In the genomic region with DNA sequence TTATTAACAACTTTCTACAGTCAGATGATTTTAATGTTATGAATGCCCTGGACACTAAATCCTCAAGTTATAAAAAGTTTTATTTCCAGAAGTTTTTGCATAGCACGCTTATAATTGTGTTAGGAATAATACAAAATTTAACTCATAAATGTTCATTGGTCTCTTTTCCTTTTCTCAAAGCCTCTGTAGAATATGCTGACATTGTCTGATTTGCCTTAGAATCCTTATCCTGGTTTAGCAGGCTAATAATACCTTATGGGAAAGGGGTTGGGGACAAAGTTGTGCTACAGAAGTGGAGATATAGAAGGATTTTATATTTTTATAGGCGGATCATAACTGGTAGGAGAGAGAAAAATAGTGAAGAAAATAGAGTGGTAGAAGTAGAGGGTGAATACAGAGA, we compare ENCODE assay signal across 33 cellular contexts.
DNase-seq lines count a peak whose midpoint lies in the region; ATAC-seq, FAIRE-seq and TF ChIP-seq lines count a peak whose summit lies in the region.
"Had no signal": no experiment of that assay in that cellular context is flagged by ENCODE, and none has a peak within 500 bp of the region (broad histone marks: within the 10 kb centered on the region; RNA-seq: fewer than 3 reads in every experiment).

No MANE protein-coding gene starts in this region.

- no peaks in the 10 kb centered on the region for H3K27me3 ChIP-seq in HepG2 (ENCODE audit: control insufficient read depth in 1 of 2, insufficient read depth in 2 of 2, low read length in 2 of 2)
- no peaks in the 10 kb centered on the region for H3K27me3 ChIP-seq in right lobe of liver
- no peaks in the 10 kb centered on the region for H3K27me3 ChIP-seq in IMR-90 (ENCODE audit: control insufficient read depth, insufficient read depth, low read length)
- H3K27me3 ChIP-seq: BE2C; BLaER1; BLaER1 treated with 17β-estradiol and CSF1 and Interleukin-3, amounts not matched to agents 10 nM and 100 nM had no signal

- no peak overlapping the region for H2AK5ac ChIP-seq in IMR-90 (ENCODE audit: low read depth, low read length)

- H3K4me1 Mint-ChIP-seq in glutamatergic neuron (ENCODE audit: low read depth, unreplicated experiment), result no peaks in the 10 kb centered on the region
- H3K4me1 Mint-ChIP-seq: B cell; CD14-positive monocyte; CD4-positive, alpha-beta memory T cell; CD8-positive, alpha-beta memory T cell had no signal

- H3K27me3 Mint-ChIP-seq in glutamatergic neuron (ENCODE audit: unreplicated experiment), result no peaks in the 10 kb centered on the region
- H3K27me3 Mint-ChIP-seq: B cell; CD4-positive, alpha-beta memory T cell; CD4-positive, alpha-beta T cell; CD4-positive, CD25-positive, alpha-beta regulatory T cell; CD8-positive, alpha-beta memory T cell had no signal

- no peaks in the 10 kb centered on the region for H3K9me3 Mint-ChIP-seq in glutamatergic neuron (ENCODE audit: unreplicated experiment)

- H3K27ac ChIP-seq in HepG2 (ENCODE audit: extremely low read length, insufficient read depth, low read length) (no peak overlapping the region), right lobe of liver (no peak overlapping the region), IMR-90 (ENCODE audit: insufficient read depth, low read length) (no peak overlapping the region)
- H3K27ac ChIP-seq: 22Rv1; A549; BLaER1; BLaER1 treated with 17β-estradiol and CSF1 and Interleukin-3, amounts not matched to agents 10 nM and 100 nM; C4-2B had no signal

- in situ Hi-C loops in HepG2 (cut with HindIII; ENCODE audit: extremely low pct_ligation_motif_present, low pct_unique_long_range_greater_than_20kb), result no loop called here
- in situ Hi-C loops in IMR-90 (cut with MboI; ENCODE audit: low sequenced_read_pairs), result no loop called here

- no TSS peak for BruUV-seq in HepG2 (replicated peaks; lab: Mats Ljungman, UMichigan)
- no TSS peak for BruUV-seq in IMR-90 (replicated peaks; lab: Mats Ljungman, UMichigan)

- H2BK20ac ChIP-seq in IMR-90 (ENCODE audit: low read depth, low read length), result no peak overlapping the region

- no peak overlapping the region for H4K5ac ChIP-seq in IMR-90 (ENCODE audit: low read depth, low read length)

- H3K14ac ChIP-seq in IMR-90 (replicated peaks; ENCODE audit: low read depth, low read length), result no peak overlapping the region

- H3K4me1 ChIP-seq in HepG2 (ENCODE audit: insufficient read depth, low read length) (no peaks in the 10 kb centered on the region), right lobe of liver (no peaks in the 10 kb centered on the region), IMR-90 (ENCODE audit: control insufficient read depth, insufficient read depth, low read length) (no peaks in the 10 kb centered on the region)
- H3K4me1 ChIP-seq: A549, BE2C, BLaER1, Caco-2 had no signal

- POLR2A ChIA-PET in HepG2 (lab: Yijun Ruan, JAX) (no interaction called here), IMR-90 (lab: Charles Lee; ENCODE audit: unreplicated experiment) (no interaction called here)

- H3K36me3 Mint-ChIP-seq in glutamatergic neuron (ENCODE audit: unreplicated experiment), result no peaks in the 10 kb centered on the region
- H3K36me3 Mint-ChIP-seq: CD14-positive monocyte; CD4-positive, alpha-beta memory T cell; CD4-positive, CD25-positive, alpha-beta regulatory T cell; CD8-positive, alpha-beta memory T cell; CD8-positive, alpha-beta T cell had no signal

- ATAC-seq in HepG2 (no peak), right lobe of liver (no peak), IMR-90 (ENCODE audit: low read depth) (no peak)
- ATAC-seq: A549; CD8-positive, alpha-beta T cell had no signal

- H3K4me3 ChIP-seq in HepG2 (replicated peaks in 1 of 3; ENCODE audit: insufficient read depth in 1 of 3, low read depth in 2 of 3, low read length in 3 of 3) (no peak overlapping the region), right lobe of liver (no peak overlapping the region), IMR-90 (ENCODE audit: insufficient read depth, low read depth, low read length) (no peak overlapping the region)
- H3K4me3 ChIP-seq: A549; BLaER1; BLaER1 treated with 17β-estradiol and CSF1 and Interleukin-3, amounts not matched to agents 10 nM and 100 nM had no signal

- no peak overlapping the region for H2BK15ac ChIP-seq in IMR-90 (ENCODE audit: low read depth, low read length)

- H3K9me1 ChIP-seq in IMR-90 (ENCODE audit: insufficient read depth, low read length), result no peaks in the 10 kb centered on the region

- no peak overlapping the region for H2BK120ac ChIP-seq in IMR-90 (ENCODE audit: low read depth, low read length)

- no peak for TF ChIP-seq CTCF in HepG2 (CRISPR knock-in tag; IDR thresholded peaks at IDR 0.05)
- TF ChIP-seq CTCF in right lobe of liver (IDR thresholded peaks at IDR 0.05), result no peak
- no peak for TF ChIP-seq CTCF in IMR-90 (conservative IDR thresholded peaks at IDR 0.05; ENCODE audit: low read depth, low read length)
- TF ChIP-seq CTCF in glutamatergic neuron (IDR thresholded peaks at IDR 0.05; ENCODE audit: partially characterized antibody, unreplicated experiment), result no peak

- TF ChIP-seq POLR2A in HepG2 (IDR thresholded peaks at IDR 0.05; ENCODE audit: insufficient read depth in 1 of 2, low read depth in 2 of 2, low read length in 2 of 2), result no peak
- no peak for TF ChIP-seq POLR2A in right lobe of liver (IDR thresholded peaks at IDR 0.05)
- TF ChIP-seq POLR2A in IMR-90 (IDR thresholded peaks at IDR 0.05; ENCODE audit: low read depth, low read length), result no peak

- H2AK9ac ChIP-seq in IMR-90 (replicated peaks; ENCODE audit: low read depth, low read length, poor library complexity), result no peak overlapping the region

- no peaks in the 10 kb centered on the region for H3K36me3 ChIP-seq in HepG2 (replicated peaks in 1 of 2; ENCODE audit: control insufficient read depth in 1 of 2, insufficient read depth in 2 of 2, low read length in 2 of 2)
- H3K36me3 ChIP-seq in right lobe of liver, result no peaks in the 10 kb centered on the region
- H3K36me3 ChIP-seq in IMR-90 (ENCODE audit: control insufficient read depth, insufficient read depth, low read length), result no peaks in the 10 kb centered on the region
- H3K36me3 ChIP-seq: BE2C; BLaER1; BLaER1 treated with 17β-estradiol and CSF1 and Interleukin-3, amounts not matched to agents 10 nM and 100 nM had no signal

- dilution Hi-C loops in IMR-90 (cut with HindIII; ENCODE audit: low sequenced_read_pairs, unreplicated experiment), result no loop called here

- no peak for DNase-seq in HepG2 (ENCODE audit: low spot score)
- DNase-seq in right lobe of liver, result no peak
- no peak for DNase-seq in IMR-90
- no peak for DNase-seq in glutamatergic neuron
- DNase-seq: 8988T; ACHN; AML-193; BE2C; C1 segment of cervical spinal cord; Caco-2; Calu3; CD4-positive, alpha-beta memory T cell; CD4-positive, alpha-beta T cell; CD4-positive, CD25-positive, alpha-beta regulatory T cell; CD8-positive, alpha-beta memory T cell; CD8-positive, alpha-beta T cell; COR-L47; DMS 273 treated with DMSO at 0.1 percent for 48 hours; DMS153; DMS53; DMS79; DMS79 treated with DMSO at 0.1 percent for 48 hours; DND-41; EL had no signal

- no peak overlapping the region for H3K23ac ChIP-seq in IMR-90 (ENCODE audit: low read depth, low read length)

- no peak overlapping the region for H4K8ac ChIP-seq in IMR-90 (ENCODE audit: low read depth in 2 of 2, low read length in 2 of 2)

- no peak overlapping the region for H3K4me3 Mint-ChIP-seq in glutamatergic neuron (ENCODE audit: unreplicated experiment)
- H3K4me3 Mint-ChIP-seq: B cell; CD14-positive monocyte; CD4-positive, alpha-beta memory T cell; CD4-positive, alpha-beta T cell; CD4-positive, CD25-positive, alpha-beta regulatory T cell; CD8-positive, alpha-beta memory T cell; CD8-positive, alpha-beta T cell had no signal

- no peak overlapping the region for H3K4ac ChIP-seq in IMR-90 (ENCODE audit: low read depth, low read length)

- no peak for FAIRE-seq in HepG2 (lab: Jason Lieb, UNC)
- FAIRE-seq: A204.1, A549, D721Med had no signal

- H3K79me2 ChIP-seq in HepG2 (ENCODE audit: insufficient read depth, low read length), result no peaks in the 10 kb centered on the region

- H4K91ac ChIP-seq in IMR-90 (ENCODE audit: insufficient read depth, low read depth, low read length), result no peak overlapping the region

- no peaks in the 10 kb centered on the region for H3K79me1 ChIP-seq in IMR-90 (ENCODE audit: low read depth in 1 of 2, low read length in 2 of 2)

- intact Hi-C loops in HepG2 (cut with micrococcal nuclease; ENCODE audit: unreplicated experiment), result no loop called here
- intact Hi-C loops in right lobe of liver (cut with DNase I), result no loop called here
- intact Hi-C loops in IMR-90 (cut with micrococcal nuclease), result no loop called here

- no peak for TF ChIP-seq RAD21 in HepG2 (CRISPR knock-in tag; IDR thresholded peaks at IDR 0.05)
- TF ChIP-seq RAD21 in IMR-90 (IDR thresholded peaks at IDR 0.05; ENCODE audit: low read length), result no peak

- CTCF ChIA-PET in HepG2 (lab: Yijun Ruan, JAX; ENCODE audit: low intra/inter-chr PET ratio, low total read pairs) (no interaction called here), IMR-90 (lab: Yijun Ruan, JAX) (no interaction called here)

- H3K9ac ChIP-seq in HepG2 (ENCODE audit: insufficient read depth, low read depth, low read length) (no peak overlapping the region), IMR-90 (ENCODE audit: low read depth, low read length) (no peak overlapping the region)
- H3K9ac ChIP-seq: BLaER1; BLaER1 treated with 17β-estradiol and CSF1 and Interleukin-3, amounts not matched to agents 10 nM and 100 nM had no signal

- no peak overlapping the region for H3K18ac ChIP-seq in IMR-90 (ENCODE audit: low read depth, low read length)

- no peak overlapping the region for H2BK5ac ChIP-seq in IMR-90 (ENCODE audit: low read depth, low read length, poor library complexity, severe bottlenecking)

- H2AFZ ChIP-seq in HepG2 (ENCODE audit: low read length) (no peak overlapping the region), IMR-90 (replicated peaks; ENCODE audit: low read length, poor library complexity) (no peak overlapping the region)

- 0% methylated on average over 2 of the region's 2 CpGs for WGBS in HepG2 (ENCODE audit: low lambda C conversion rate)
- 35% methylated on average over 2 of the region's 2 CpGs for WGBS in right lobe of liver (ENCODE audit: insufficient coverage, low coverage, low lambda C conversion rate, missing lambda C conversion rate)
- 100% methylated on average over 1 of the region's 2 CpGs; no CpG with 5 or more reads in 1 of the 2 experiments for WGBS in IMR-90 (ENCODE audit: extremely low coverage in 2 of 2, insufficient read length in 1 of 2), 2 experiments

- no peaks in the 10 kb centered on the region for H4K20me1 ChIP-seq in HepG2 (ENCODE audit: insufficient read depth, low read length)
- no peaks in the 10 kb centered on the region for H4K20me1 ChIP-seq in IMR-90 (ENCODE audit: insufficient read depth, low read length)
- H4K20me1 ChIP-seq: BLaER1; BLaER1 treated with 17β-estradiol and CSF1 and Interleukin-3, amounts not matched to agents 10 nM and 100 nM had no signal

- H3K4me2 ChIP-seq in HepG2 (ENCODE audit: low read depth, low read length) (no peak overlapping the region), IMR-90 (ENCODE audit: low read depth, low read length) (no peak overlapping the region)
- H3K4me2 ChIP-seq: A549; BLaER1; BLaER1 treated with 17β-estradiol and CSF1 and Interleukin-3, amounts not matched to agents 10 nM and 100 nM had no signal

- TF ChIP-seq EP300 in HepG2 (IDR thresholded peaks at IDR 0.05; ENCODE audit: low read depth in 2 of 2, low read length in 2 of 2), result no peak
- TF ChIP-seq EP300 in HepG2 (CRISPR knock-in tag; IDR thresholded peaks at IDR 0.05; ENCODE audit: borderline replicate concordance), result no peak

- peaks cover 57% of the 10 kb centered on the region for H3K9me3 ChIP-seq in HepG2 (ENCODE audit: low read length)
- no peaks in the 10 kb centered on the region for H3K9me3 ChIP-seq in right lobe of liver
- peaks cover 4% of the 10 kb centered on the region; the same call in 1 of the 2 replicates for H3K9me3 ChIP-seq in IMR-90 (ENCODE audit: control insufficient read depth, insufficient read depth, low read length)
- H3K9me3 ChIP-seq: A549; BE2C; BLaER1; BLaER1 treated with 17β-estradiol and CSF1 and Interleukin-3, amounts not matched to agents 10 nM and 100 nM; Caco-2 had no signal

- no peak overlapping the region for H3K27ac Mint-ChIP-seq in glutamatergic neuron (ENCODE audit: unreplicated experiment)
- H3K27ac Mint-ChIP-seq: B cell; CD14-positive monocyte; CD4-positive, alpha-beta memory T cell; CD4-positive, alpha-beta T cell; CD4-positive, CD25-positive, alpha-beta regulatory T cell; CD8-positive, alpha-beta memory T cell; CD8-positive, alpha-beta T cell had no signal

- no peak overlapping the region for H3K56ac ChIP-seq in IMR-90 (ENCODE audit: extremely low read depth, insufficient read depth, low read length)
